20 cellular contexts compared by ENCODE assay signal in the genomic region with DNA sequence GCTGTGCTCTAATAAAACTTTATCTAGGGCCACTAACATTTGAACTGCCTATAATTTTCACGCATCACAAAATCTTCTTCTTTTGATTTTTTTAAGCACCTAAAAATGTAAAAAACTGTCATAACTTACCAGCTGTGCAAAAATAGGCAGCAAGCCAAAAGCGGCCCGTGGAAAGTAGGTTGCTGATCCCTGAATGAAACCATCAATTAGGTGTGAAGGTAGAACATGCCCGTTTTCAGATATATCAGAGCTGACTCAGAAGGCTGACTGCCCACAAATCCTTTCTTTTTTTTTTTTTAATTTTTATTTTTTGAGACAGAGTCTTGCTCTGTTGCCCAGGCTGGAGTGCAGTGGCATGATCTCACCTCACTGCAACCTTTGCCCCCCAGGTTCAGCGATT. TPM values are rescaled to one million over a fixed set of nuclear protein-coding genes. Genes with fewer than 3 reads are reported as not detected.
"Had no signal": no experiment of that assay in that cellular context is flagged by ENCODE, and none has a peak within 500 bp of the region (broad histone marks: within the 10 kb centered on the region; RNA-seq: fewer than 3 reads in every experiment).

No MANE protein-coding gene starts in this region.

- H3K4me3 ChIP-seq: gastrocnemius medialis, left ventricle myocardium inferior, lower lobe of right lung, right atrium auricular region, sigmoid colon, skin epidermis, stomach, thoracic aorta, transverse colon had no signal

- H3K27ac ChIP-seq: gastrocnemius medialis, left ventricle myocardium inferior, lower lobe of right lung, right atrium auricular region, sigmoid colon, skin epidermis, stomach, thoracic aorta, transverse colon had no signal

- H3K9me3 ChIP-seq: gastrocnemius medialis, left ventricle myocardium inferior, lower lobe of right lung, right atrium auricular region, sigmoid colon, stomach, thoracic aorta, transverse colon had no signal

- H3K4me1 ChIP-seq: gastrocnemius medialis, left ventricle myocardium inferior, right atrium auricular region, sigmoid colon, stomach, transverse colon had no signal

- FAIRE-seq: keratinocyte had no signal

- H3K27me3 ChIP-seq: gastrocnemius medialis, right atrium auricular region, sigmoid colon, stomach, transverse colon had no signal

- ATAC-seq: effector memory CD8-positive, alpha-beta T cell; gastrocnemius medialis; left cardiac atrium; lower lobe of right lung; natural killer cell; stimulated activated naive B cell treated with anti-CD40 and anti-IgM and Interleukin-4, amounts not matched to agents 10 μg/mL and 1 μg/mL and 100 μg/mL, for 72 hours had no signal

- H3K36me3 ChIP-seq: gastrocnemius medialis, left ventricle myocardium inferior, lower lobe of right lung, right atrium auricular region, sigmoid colon, stomach, thoracic aorta, transverse colon had no signal

- DNase-seq: effector memory CD8-positive, alpha-beta T cell; gastrocnemius medialis; immature natural killer cell; left cardiac atrium; left ventricle myocardium inferior; lower lobe of right lung; natural killer cell; posterior cingulate gyrus; sigmoid colon; stimulated activated CD4-positive, alpha-beta T cell treated with anti-CD3 and anti-CD28 coated beads, Interleukin-2, amount 100 ng/mL, for 24 hours; stimulated activated CD4-positive, alpha-beta T cell treated with anti-CD3 and anti-CD28 coated beads, Interleukin-4, amount 100 ng/mL, for 4 hours; stimulated activated naive B cell treated with anti-CD40 and anti-IgM and Interleukin-4, amounts not matched to agents 10 μg/mL and 1 μg/mL and 100 μg/mL, for 72 hours; stomach; substantia nigra; transverse colon had no signal

RNA-seq across cellular contexts. Expression of a gene that starts 4.9 kb away (rescaled TPM):
- total RNA-seq: myocyte had no signal
